8 cellular contexts compared by ENCODE assay signal in genomic region chr9:126705767-126706697, GRCh38.
DNase-seq lines count a peak whose midpoint lies in the region; ATAC-seq, FAIRE-seq and TF ChIP-seq lines count a peak whose summit lies in the region.

No MANE protein-coding gene starts in this region.

- intact Hi-C loops in left cardiac atrium (cut with DNase I) (loop anchor here (1.0 to 2.0 kb wide), 2 partner anchors 75 kb away; no protein-coding TSS in a partner anchor), spleen (cut with DNase I; ENCODE audit: low total_unique reads) (loop anchor here (2.0 kb wide), 1 partner anchor 77 kb away; no protein-coding TSS in a partner anchor)

- no peaks in the 10 kb centered on the region for H3K9me3 ChIP-seq in spleen

- peak; percentile 45 for DNase-seq in AG08395 (ENCODE audit: low spot score)
- DNase-seq in GM18507 (ENCODE audit: extremely low spot score, insufficient read length, low read depth), result no peak
- DNase-seq in SK-MEL-5 (ENCODE audit: low read depth, low spot score), result peak; percentile 82
- peak; percentile 56 for DNase-seq in activated gamma-delta T cell treated with anti-CD3 and anti-CD28 coated beads, Interleukin-2, amount 50 U/mL, for 16 hours (ENCODE audit: low read depth)
- DNase-seq in left cardiac atrium, result peak; percentile 68
- peak; percentile 89 for DNase-seq in spleen
- DNase-seq in NCI-H774 (lab: John Stamatoyannopoulos, UW), result no peak

- H3K4me1 ChIP-seq in spleen, result peaks cover 12 to 33% (median 23%) of the 10 kb centered on the region in 6 donors

- WGBS in spleen, 5 donors, result 33 to 54% (median 37%) methylated on average over 33 to 41 of the region's 41 CpGs

- H3K27me3 ChIP-seq in spleen (replicated peaks in 1 of 7), result peaks cover 0 to 54% (median 32%) of the 10 kb centered on the region in 7 donors

- TF ChIP-seq CTCF in spleen (IDR thresholded peaks at IDR 0.05 in 8 of 11, conservative IDR thresholded peaks at IDR 0.05 in 3 of 11), result peak; percentile 41 to 78 (median 69)

- peak; percentile 47 for FAIRE-seq in GM18507 (lab: Jason Lieb, UNC)

- no peak overlapping the region for H3K27ac ChIP-seq in spleen

- no peaks in the 10 kb centered on the region for H3K36me3 ChIP-seq in spleen

- in situ Hi-C loops in SK-MEL-5 (cut with HindIII; ENCODE audit: low pct_unique_long_range_greater_than_20kb, low sequenced_read_pairs), result no loop called here

- no peak for TF ChIP-seq POLR2A in spleen (IDR thresholded peaks at IDR 0.05)

- ATAC-seq in left cardiac atrium (peak; percentile 21 to 44), HG02759 (IDR thresholded peaks at IDR 0.05; ENCODE audit: unreplicated experiment) (no peak)

- peak overlapping the region in 1 of 8 donors; percentile 55 for H3K4me3 ChIP-seq in spleen

Comparison
In these comparisons a context has a peak if more than half of its experiments do, and no peak if none do; other contexts are left out.
1. DNase-seq: peak in AG08395 (single experiment), SK-MEL-5 (single experiment), activated gamma-delta T cell treated with anti-CD3 and anti-CD28 coated beads, Interleukin-2, amount 50 U/mL, for 16 hours (single experiment), left cardiac atrium (single experiment) and spleen (single experiment); none in GM18507 (single experiment) and NCI-H774 (single experiment).